11 cellular contexts compared by ENCODE assay signal in the genomic region with DNA sequence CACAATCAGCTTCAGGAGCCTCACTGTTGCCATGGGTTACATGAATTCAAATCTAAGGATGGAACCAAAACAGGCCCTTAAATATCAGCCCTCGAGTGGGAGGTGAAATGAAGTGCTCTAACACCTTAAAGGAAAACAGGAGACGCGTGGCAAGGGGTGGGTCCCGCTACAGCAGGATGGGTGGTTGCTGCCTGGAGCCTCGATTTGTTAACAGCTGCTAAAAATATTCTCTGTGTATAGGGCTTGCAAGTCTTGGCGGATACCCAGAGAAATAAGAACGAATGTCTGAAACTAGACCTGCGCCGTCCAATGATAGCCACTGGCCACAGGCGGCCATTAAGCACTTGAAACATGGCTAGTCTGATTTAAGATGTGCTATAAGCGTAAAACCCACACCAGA.
"Had no signal": no experiment of that assay in that cellular context is flagged by ENCODE, and none has a peak within 500 bp of the region (broad histone marks: within the 10 kb centered on the region; RNA-seq: fewer than 3 reads in every experiment).

No MANE protein-coding gene starts in this region.

- H3K27ac ChIP-seq: ascending aorta, tibial nerve had no signal

- H3K36me3 Mint-ChIP-seq: activated naive CD8-positive, alpha-beta T cell treated with anti-CD3 and anti-CD28 coated beads, Interleukin-2, amount 10 ng/mL, durations not matched to agents 7 days and 5 days; stimulated activated effector memory CD8-positive, alpha-beta T cell treated with anti-CD3 and anti-CD28 coated beads, Interleukin-12 subunit alpha, Interleukin-12 subunit beta, amount 100 ng/mL, for 72 hours had no signal

- H3K4me3 ChIP-seq: ascending aorta, smooth muscle cell, tibial nerve had no signal

- H3K36me3 ChIP-seq: ascending aorta, tibial nerve had no signal

- H3K27me3 ChIP-seq: ascending aorta, tibial nerve had no signal

- H3K4me1 Mint-ChIP-seq: activated CD4-positive, alpha-beta memory T cell treated with anti-CD3 and anti-CD28 coated beads, Interleukin-2, amount 10 ng/mL, durations not matched to agents 7 days and 5 days; activated naive CD8-positive, alpha-beta T cell treated with anti-CD3 and anti-CD28 coated beads, Interleukin-2, amount 10 ng/mL, durations not matched to agents 7 days and 5 days; stimulated activated effector memory CD8-positive, alpha-beta T cell treated with anti-CD3 and anti-CD28 coated beads, Interleukin-12 subunit alpha, Interleukin-12 subunit beta, amount 100 ng/mL, for 72 hours had no signal

- H3K9me3 ChIP-seq: ascending aorta had no signal

- H3K4me1 ChIP-seq: ascending aorta, tibial nerve had no signal

- H3K27ac Mint-ChIP-seq: activated CD4-positive, alpha-beta memory T cell treated with anti-CD3 and anti-CD28 coated beads, Interleukin-2, amount 10 ng/mL, durations not matched to agents 7 days and 5 days; activated naive CD8-positive, alpha-beta T cell treated with anti-CD3 and anti-CD28 coated beads, Interleukin-2, amount 10 ng/mL, durations not matched to agents 7 days and 5 days; stimulated activated effector memory CD8-positive, alpha-beta T cell treated with anti-CD3 and anti-CD28 coated beads, Interleukin-12 subunit alpha, Interleukin-12 subunit beta, amount 100 ng/mL, for 72 hours had no signal

- H3K4me3 Mint-ChIP-seq: activated CD4-positive, alpha-beta memory T cell treated with anti-CD3 and anti-CD28 coated beads, Interleukin-2, amount 10 ng/mL, durations not matched to agents 7 days and 5 days; activated naive CD8-positive, alpha-beta T cell treated with anti-CD3 and anti-CD28 coated beads, Interleukin-2, amount 10 ng/mL, durations not matched to agents 7 days and 5 days; stimulated activated effector memory CD8-positive, alpha-beta T cell treated with anti-CD3 and anti-CD28 coated beads, Interleukin-12 subunit alpha, Interleukin-12 subunit beta, amount 100 ng/mL, for 72 hours had no signal

- DNase-seq: activated CD4-positive, alpha-beta memory T cell treated with anti-CD3 and anti-CD28 coated beads, Interleukin-2, amount 10 ng/mL, durations not matched to agents 7 days and 5 days; activated CD8-positive, alpha-beta memory T cell treated with anti-CD3 and anti-CD28 coated beads, Interleukin-2, amount 50 U/mL, for 4 hours; activated naive CD8-positive, alpha-beta T cell treated with anti-CD3 and anti-CD28 coated beads, Interleukin-2, amount 10 ng/mL, durations not matched to agents 7 days and 5 days; foreskin melanocyte; kidney; right cardiac atrium; T-helper 9 cell had no signal

- H3K9me3 Mint-ChIP-seq: activated CD4-positive, alpha-beta memory T cell treated with anti-CD3 and anti-CD28 coated beads, Interleukin-2, amount 10 ng/mL, durations not matched to agents 7 days and 5 days; activated naive CD8-positive, alpha-beta T cell treated with anti-CD3 and anti-CD28 coated beads, Interleukin-2, amount 10 ng/mL, durations not matched to agents 7 days and 5 days; stimulated activated effector memory CD8-positive, alpha-beta T cell treated with anti-CD3 and anti-CD28 coated beads, Interleukin-12 subunit alpha, Interleukin-12 subunit beta, amount 100 ng/mL, for 72 hours had no signal

- ATAC-seq: stimulated activated effector memory CD8-positive, alpha-beta T cell treated with anti-CD3 and anti-CD28 coated beads, Interleukin-12 subunit alpha, Interleukin-12 subunit beta, amount 100 ng/mL, for 72 hours had no signal

- H3K4me2 ChIP-seq: smooth muscle cell had no signal
